Comparison of ENCODE assay signal across 21 cellular contexts in the genomic region with DNA sequence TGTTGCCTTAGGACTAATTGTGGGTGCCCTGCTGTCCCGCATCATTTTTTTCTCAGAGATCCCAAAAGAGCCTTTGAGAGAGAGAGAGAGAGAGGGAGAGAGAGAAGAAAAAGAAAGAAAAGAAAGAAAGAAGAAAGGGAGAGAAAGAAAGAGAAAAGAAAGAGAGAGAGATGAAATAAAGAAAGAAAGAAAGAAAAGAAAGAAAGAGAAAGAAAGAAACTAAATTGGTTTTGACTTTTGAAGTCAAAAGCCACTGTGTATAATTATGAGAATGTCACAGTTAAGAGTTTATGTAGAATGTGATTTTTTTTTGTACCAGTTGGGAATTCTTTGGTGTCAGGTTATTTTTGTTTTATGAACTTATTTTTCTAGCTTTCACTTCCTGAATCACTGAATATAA. TPM values are rescaled to one million over a fixed set of nuclear protein-coding genes. Genes with fewer than 3 reads are reported as not detected.
DNase-seq lines count a peak whose midpoint lies in the region; ATAC-seq and TF ChIP-seq lines count a peak whose summit lies in the region.
"Had no signal": no experiment of that assay in that cellular context is flagged by ENCODE, and none has a peak within 500 bp of the region (broad histone marks: within the 10 kb centered on the region; RNA-seq: fewer than 3 reads in every experiment).

No MANE protein-coding gene starts in this region.

- ATAC-seq in GM18498 (IDR thresholded peaks at IDR 0.05; ENCODE audit: unreplicated experiment), result no peak

- H3K4me1 ChIP-seq in Caco-2, result peaks cover 12% of the 10 kb centered on the region
- H3K4me1 ChIP-seq: Peyer's patch, SJCRH30 had no signal

- H3K4me1 Mint-ChIP-seq in activated naive CD8-positive, alpha-beta T cell (ENCODE audit: low read depth), result no peaks in the 10 kb centered on the region
- H3K4me1 Mint-ChIP-seq in activated naive CD8-positive, alpha-beta T cell treated with anti-CD3 and anti-CD28 coated beads for 36 hours, result no peaks in the 10 kb centered on the region
- H3K4me1 Mint-ChIP-seq in Caco-2 (ENCODE audit: low read depth, unreplicated experiment) (peaks cover 19% of the 10 kb centered on the region), osteocyte (ENCODE audit: unreplicated experiment) (peaks cover 22% of the 10 kb centered on the region)

- peaks cover 23% of the 10 kb centered on the region for H3K36me3 Mint-ChIP-seq in activated naive CD8-positive, alpha-beta T cell
- peaks cover 21% of the 10 kb centered on the region for H3K36me3 Mint-ChIP-seq in activated naive CD8-positive, alpha-beta T cell treated with anti-CD3 and anti-CD28 coated beads for 36 hours
- H3K36me3 Mint-ChIP-seq in Caco-2 (ENCODE audit: insufficient read depth, unreplicated experiment), result peaks cover 10% of the 10 kb centered on the region
- H3K36me3 Mint-ChIP-seq in osteocyte (ENCODE audit: unreplicated experiment), result peaks cover 33% of the 10 kb centered on the region

- intact Hi-C loops in Caco-2 (cut with micrococcal nuclease; ENCODE audit: unreplicated experiment), result no loop called here

- H3K4me3 Mint-ChIP-seq in activated naive CD8-positive, alpha-beta T cell, result no peak overlapping the region
- H3K4me3 Mint-ChIP-seq in activated naive CD8-positive, alpha-beta T cell treated with anti-CD3 and anti-CD28 coated beads for 36 hours, result no peak overlapping the region
- H3K4me3 Mint-ChIP-seq in Caco-2 (ENCODE audit: unreplicated experiment) (peak overlapping the region; percentile 15), osteocyte (ENCODE audit: unreplicated experiment) (no peak overlapping the region)
- H3K4me3 Mint-ChIP-seq: CD4-positive, alpha-beta T cell; HFFc6 had no signal

- no peaks in the 10 kb centered on the region for H3K9me3 Mint-ChIP-seq in activated naive CD8-positive, alpha-beta T cell (ENCODE audit: low read depth)
- H3K9me3 Mint-ChIP-seq in activated naive CD8-positive, alpha-beta T cell treated with anti-CD3 and anti-CD28 coated beads for 36 hours, result peaks cover 2% of the 10 kb centered on the region
- H3K9me3 Mint-ChIP-seq in Caco-2 (ENCODE audit: unreplicated experiment) (no peaks in the 10 kb centered on the region), osteocyte (ENCODE audit: unreplicated experiment) (no peaks in the 10 kb centered on the region)
- H3K9me3 Mint-ChIP-seq: HFFc6 had no signal

- H3K36me3 ChIP-seq in Caco-2 (ENCODE audit: control insufficient read depth, insufficient read depth, low read length), result no peaks in the 10 kb centered on the region

- no peaks in the 10 kb centered on the region for H3K27me3 Mint-ChIP-seq in activated naive CD8-positive, alpha-beta T cell
- H3K27me3 Mint-ChIP-seq in activated naive CD8-positive, alpha-beta T cell treated with anti-CD3 and anti-CD28 coated beads for 36 hours, result no peaks in the 10 kb centered on the region
- H3K27me3 Mint-ChIP-seq in Caco-2 (ENCODE audit: insufficient read depth, unreplicated experiment) (no peaks in the 10 kb centered on the region), osteocyte (ENCODE audit: unreplicated experiment) (no peaks in the 10 kb centered on the region)
- H3K27me3 Mint-ChIP-seq: CD4-positive, alpha-beta T cell had no signal

- POLR2A ChIA-PET in Caco-2 (lab: Charles Lee), result no interaction called here

- TF ChIP-seq CTCF in Caco-2 (IDR thresholded peaks at IDR 0.05; ENCODE audit: insufficient read depth in 1 of 2, low read depth in 1 of 2, low read length in 1 of 2, severe bottlenecking in 1 of 2, unreplicated experiment in 1 of 2) (no peak), VCaP (conservative IDR thresholded peaks at IDR 0.05) (no peak), osteocyte (IDR thresholded peaks at IDR 0.05) (no peak)

- H3K27ac Mint-ChIP-seq in activated naive CD8-positive, alpha-beta T cell, result peak overlapping the region; percentile 16
- H3K27ac Mint-ChIP-seq in activated naive CD8-positive, alpha-beta T cell treated with anti-CD3 and anti-CD28 coated beads for 36 hours, result no peak overlapping the region
- H3K27ac Mint-ChIP-seq in Caco-2 (ENCODE audit: unreplicated experiment) (no peak overlapping the region), osteocyte (ENCODE audit: unreplicated experiment) (peak overlapping the region; percentile 72)
- H3K27ac Mint-ChIP-seq: CD4-positive, alpha-beta T cell; HFFc6 had no signal

- DNase-seq in activated naive CD8-positive, alpha-beta T cell treated with anti-CD3 and anti-CD28 coated beads for 36 hours, result no peak
- no peak for DNase-seq in Caco-2
- DNase-seq in osteocyte (ENCODE audit: extremely low spot score, unreplicated experiment), result no peak
- no peak for DNase-seq in dermis blood vessel endothelial cell
- DNase-seq in NOMO-1 (lab: John Stamatoyannopoulos, UW; ENCODE audit: unreplicated experiment in 2 of 2), result no peak
- DNase-seq: CD4-positive, alpha-beta T cell; DMS153; HFFc6; KG1; NCI-H1105; NCI-H2029 treated with DMSO at 0.1 percent for 48 hours; NCI-H345; NCI-H524; NCI-H774; Peyer's patch; SJCRH30 had no signal

- BruUV-seq in Caco-2 (replicated peaks; lab: Mats Ljungman, UMichigan), result no TSS peak

- peak overlapping the region; percentile 2; the same call in 1 of the 2 replicates for H3K27ac ChIP-seq in VCaP
- H3K27ac ChIP-seq: BLaER1, HL-60, Peyer's patch, SJCRH30 had no signal

- H3K9me3 ChIP-seq in Caco-2, result no peaks in the 10 kb centered on the region
- H3K9me3 ChIP-seq: BLaER1, Peyer's patch, SJCRH30 had no signal

- H3K4me3 ChIP-seq in Caco-2 (ENCODE audit: low read depth, low read length), result no peak overlapping the region
- H3K4me3 ChIP-seq: BLaER1, Peyer's patch, SJCRH30 had no signal

- no peaks in the 10 kb centered on the region for H3K27me3 ChIP-seq in Caco-2 (replicated peaks; ENCODE audit: control insufficient read depth, insufficient read depth, low read length)
- H3K27me3 ChIP-seq: BLaER1, Peyer's patch, SJCRH30 had no signal

- CTCF ChIA-PET in Caco-2 (lab: Charles Lee), result no interaction called here

RNA-seq across cellular contexts. Expression of gene AKAP11, which starts 43.4 kb away (rescaled TPM):
- total RNA-seq in activated naive CD8-positive, alpha-beta T cell treated with anti-CD3 and anti-CD28 coated beads for 36 hours, result 10 to 100 TPM; 37.7 to 38.0 TPM
- 28.6 and 29.3 TPM in 2 replicates for total RNA-seq in Caco-2 (2022)
- 34.8 and 37.3 TPM in 2 replicates for total RNA-seq in osteocyte
- 22.5 and 36.7 TPM in 2 replicates for total RNA-seq in dermis blood vessel endothelial cell

Comparison
In these comparisons a context has a peak if more than half of its experiments do, and no peak if none do; other contexts are left out.
1. H3K27ac Mint-ChIP-seq: peak in activated naive CD8-positive, alpha-beta T cell (single experiment) and osteocyte (single experiment); none in activated naive CD8-positive, alpha-beta T cell treated with anti-CD3 and anti-CD28 coated beads for 36 hours (single experiment) and Caco-2 (single experiment).